17 cellular contexts compared by ENCODE assay signal in the genomic region with DNA sequence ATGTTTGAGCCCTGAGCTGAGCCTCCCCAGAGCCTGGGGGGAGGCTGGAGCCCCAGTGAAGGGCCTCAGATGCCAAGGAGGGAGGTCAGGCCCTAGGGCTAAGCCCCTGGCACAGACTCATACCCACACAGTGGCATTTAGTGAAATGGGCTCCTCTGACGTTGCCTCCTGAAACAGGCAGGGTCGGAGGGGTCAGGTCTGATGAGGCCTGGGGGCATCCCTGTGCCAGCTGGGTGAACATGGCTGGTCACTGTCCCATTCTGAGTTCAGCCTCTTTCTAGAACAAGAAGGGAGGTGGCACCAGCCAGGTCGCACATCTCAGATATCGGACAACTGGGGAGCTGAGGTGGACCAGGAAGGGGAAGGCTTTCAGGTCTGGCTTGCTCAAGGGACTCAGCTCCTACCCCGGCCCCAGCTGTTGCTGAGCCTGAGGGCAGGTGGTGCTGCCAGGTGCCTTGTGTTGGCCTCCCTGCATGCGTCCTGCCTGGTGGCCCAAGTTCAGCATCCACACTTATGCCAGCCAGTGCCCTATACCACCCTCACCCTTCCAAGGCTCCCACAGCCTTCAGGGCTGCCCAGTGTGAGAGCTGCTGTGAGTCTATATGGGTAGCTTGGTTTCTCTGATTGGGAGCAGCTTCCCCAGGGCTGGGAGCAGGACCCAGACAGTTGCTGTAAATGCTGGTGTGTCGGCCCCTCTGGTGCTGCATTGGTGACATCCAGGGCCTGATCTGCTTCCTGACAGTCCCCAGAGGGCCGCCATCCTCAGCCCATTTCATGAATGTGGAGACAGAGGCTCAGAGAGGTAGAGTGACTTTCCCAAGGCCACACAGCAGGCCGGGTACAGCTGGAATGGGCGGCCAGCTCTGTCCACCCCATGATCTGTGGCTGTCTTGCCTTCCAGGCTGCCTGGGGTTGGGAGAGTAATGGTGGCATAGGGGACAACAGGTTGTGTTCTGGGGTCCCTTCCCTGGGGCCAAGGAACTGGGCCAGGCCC. TPM values are rescaled to one million over a fixed set of nuclear protein-coding genes. Genes with fewer than 3 reads are reported as not detected.
DNase-seq lines count a peak whose midpoint lies in the region; ATAC-seq, FAIRE-seq and TF ChIP-seq lines count a peak whose summit lies in the region.
"Had no signal": no experiment of that assay in that cellular context is flagged by ENCODE, and none has a peak within 500 bp of the region (broad histone marks: within the 10 kb centered on the region; RNA-seq: fewer than 3 reads in every experiment).

No MANE protein-coding gene starts in this region.

- no peak for ATAC-seq in HG03521 (IDR thresholded peaks at IDR 0.05; ENCODE audit: unreplicated experiment)

- FAIRE-seq in H1 (lab: Jason Lieb, UNC) = no peak

- no peak overlapping the region for H3K23ac ChIP-seq in H1 (ENCODE audit: insufficient read length)

- peaks cover 0 to 3% (median under 1%) of the 10 kb centered on the region in 4 experiments; a peak in 3 of 7 replicates for H3K4me1 ChIP-seq in H1 (replicated peaks in 1 of 4; ENCODE audit: control insufficient read depth in 3 of 4, insufficient read depth in 4 of 4, low read length in 3 of 4)
- peaks cover 0 to 67% (median 58%) of the 10 kb centered on the region in 4 donors for H3K4me1 ChIP-seq in sigmoid colon
- H3K4me1 ChIP-seq: SJCRH30 had no signal

- H3K79me2 ChIP-seq in H1 (ENCODE audit: control insufficient read depth in 1 of 2, insufficient read depth in 2 of 2, low read length in 2 of 2) = no peaks in the 10 kb centered on the region

- POLR2A ChIA-PET in H1 (lab: Charles Lee; ENCODE audit: partially characterized antibody) = interaction anchor here (1.2 to 1.5 kb wide), 3 partner anchors 113 to 123 kb away, joined by 3 to 4 read pairs (median 4); no protein-coding TSS in a partner anchor

- H3K27ac Mint-ChIP-seq in HFFc6 = peak overlapping the region; percentile 55; the same call in 1 of the 2 replicates
- H3K27ac Mint-ChIP-seq: activated CD4-positive, alpha-beta T cell treated with anti-CD3 and anti-CD28 coated beads, Interleukin-2, amount 10 ng/mL, durations not matched to agents 7 days and 5 days; activated naive CD4-positive, alpha-beta T cell treated with anti-CD3 and anti-CD28 coated beads, Interleukin-2, amount 50 U/mL, for 24 hours; stimulated activated memory B cell treated with anti-CD40 and anti-IgM and Interleukin-4, amounts not matched to agents 10 μg/mL and 1 μg/mL and 100 μg/mL, for 72 hours had no signal

- no peak overlapping the region for H3K4ac ChIP-seq in H1 (replicated peaks; ENCODE audit: insufficient read length, low read depth, low read length)

- no peaks in the 10 kb centered on the region for H4K20me1 ChIP-seq in H1 (replicated peaks in 1 of 2; ENCODE audit: control insufficient read depth in 1 of 2, insufficient read depth in 2 of 2, low read length in 2 of 2)

- TF ChIP-seq CTCF in 22Rv1 (IDR thresholded peaks at IDR 0.05) (no peak), HFFc6 (IDR thresholded peaks at IDR 0.05) (no peak), H1 (IDR thresholded peaks at IDR 0.05; ENCODE audit: control extremely low read depth in 1 of 3, insufficient read depth in 1 of 3, low read depth in 1 of 3, low read length in 3 of 3) (no peak), sigmoid colon (IDR thresholded peaks at IDR 0.05) (no peak)

- intact Hi-C loops in sigmoid colon (cut with DNase I) = loop anchor here (2.0 to 10.0 kb wide), 2 partner anchors 123 to 443 kb away; a partner anchor contains a TSS

- no peak for DNase-seq in HFFc6
- DNase-seq in H1 (ENCODE audit: low read depth in 1 of 2, low spot score in 2 of 2) = no peak
- no peak for DNase-seq in sigmoid colon
- DNase-seq in ACHN = no peak
- DNase-seq in germinal center (ENCODE audit: low spot score) = no peak
- no peak for DNase-seq in SK-N-DZ (ENCODE audit: low spot score)
- DNase-seq: MG63, mucosa of descending colon, NCI-H226 had no signal

- no peak overlapping the region for H3K4me3 Mint-ChIP-seq in HFFc6
- H3K4me3 Mint-ChIP-seq: activated CD4-positive, alpha-beta T cell treated with anti-CD3 and anti-CD28 coated beads, Interleukin-2, amount 10 ng/mL, durations not matched to agents 7 days and 5 days; activated naive CD4-positive, alpha-beta T cell treated with anti-CD3 and anti-CD28 coated beads, Interleukin-2, amount 50 U/mL, for 24 hours; brain; stimulated activated memory B cell treated with anti-CD40 and anti-IgM and Interleukin-4, amounts not matched to agents 10 μg/mL and 1 μg/mL and 100 μg/mL, for 72 hours had no signal

- H3K9ac ChIP-seq in H1 (replicated peaks in 1 of 4; ENCODE audit: extremely low read depth in 1 of 4, low read depth in 3 of 4, low read length in 3 of 4) = no peak overlapping the region

- H3K23me2 ChIP-seq in H1 (ENCODE audit: low read depth, low read length) = no peaks in the 10 kb centered on the region

- no peak overlapping the region for H4K5ac ChIP-seq in H1 (ENCODE audit: insufficient read length, low read depth, low read length)

- peaks cover 6% of the 10 kb centered on the region; the same call in 1 of the 2 replicates for H3K9me3 Mint-ChIP-seq in HFFc6
- H3K9me3 Mint-ChIP-seq: activated CD4-positive, alpha-beta T cell treated with anti-CD3 and anti-CD28 coated beads, Interleukin-2, amount 10 ng/mL, durations not matched to agents 7 days and 5 days; activated naive CD4-positive, alpha-beta T cell treated with anti-CD3 and anti-CD28 coated beads, Interleukin-2, amount 50 U/mL, for 24 hours; brain; stimulated activated memory B cell treated with anti-CD40 and anti-IgM and Interleukin-4, amounts not matched to agents 10 μg/mL and 1 μg/mL and 100 μg/mL, for 72 hours had no signal

- peaks cover 0 to under 1% (median 0%) of the 10 kb centered on the region in 4 experiments; a peak in 2 of 7 replicates for H3K27me3 ChIP-seq in H1 (replicated peaks in 1 of 4; ENCODE audit: control insufficient read depth in 3 of 4, extremely low read depth in 1 of 4, insufficient read depth in 3 of 4, low read length in 3 of 4)
- no peaks in the 10 kb centered on the region for H3K27me3 ChIP-seq in sigmoid colon
- H3K27me3 ChIP-seq: MG63, SJCRH30 had no signal

- no peak overlapping the region for H3K4me2 ChIP-seq in H1 (ENCODE audit: insufficient read depth in 1 of 2, low read depth in 2 of 2, low read length in 2 of 2)

- peaks cover 61% of the 10 kb centered on the region for H3K27me3 Mint-ChIP-seq in HFFc6 (ENCODE audit: insufficient read depth)
- H3K27me3 Mint-ChIP-seq: activated CD4-positive, alpha-beta T cell treated with anti-CD3 and anti-CD28 coated beads, Interleukin-2, amount 10 ng/mL, durations not matched to agents 7 days and 5 days; activated naive CD4-positive, alpha-beta T cell treated with anti-CD3 and anti-CD28 coated beads, Interleukin-2, amount 50 U/mL, for 24 hours; brain had no signal

- in situ Hi-C loops in ACHN (cut with HindIII; ENCODE audit: low pct_ligation_motif_present, low pct_unique_long_range_greater_than_20kb, low sequenced_read_pairs) = no loop called here

- H3K56ac ChIP-seq in H1 (replicated peaks; ENCODE audit: insufficient read length, low read depth, low read length) = no peak overlapping the region

- peak overlapping the region; percentile 43; the same call in 1 of the 2 replicates for H2AK5ac ChIP-seq in H1 (ENCODE audit: low read depth, low read length)

- H4K8ac ChIP-seq in H1 (ENCODE audit: extremely low read depth, insufficient read depth, low read length) = peak overlapping the region; percentile 16; the same call in 1 of the 2 replicates

- H2BK12ac ChIP-seq in H1 (ENCODE audit: low read depth, low read length) = no peak overlapping the region

- CTCF ChIA-PET in H1 (lab: Charles Lee; ENCODE audit: partially characterized antibody) = interaction anchor here (0.6 to 10.9 kb wide), 38 partner anchors 11 to 540 kb away, joined by 3 to 147 read pairs (median 4); no protein-coding TSS in a partner anchor

- H4K91ac ChIP-seq in H1 (replicated peaks; ENCODE audit: insufficient read length, low read length) = no peak overlapping the region

- no peak overlapping the region for H2AFZ ChIP-seq in H1 (ENCODE audit: low read length)

- H2BK120ac ChIP-seq in H1 (replicated peaks; ENCODE audit: low read depth, low read length) = no peak overlapping the region

- H3K9me3 ChIP-seq in H1 (ENCODE audit: insufficient read depth in 2 of 2, low read depth in 1 of 2, low read length in 1 of 2) = no peaks in the 10 kb centered on the region
- no peaks in the 10 kb centered on the region for H3K9me3 ChIP-seq in sigmoid colon
- H3K9me3 ChIP-seq: MG63, mucosa of descending colon, SJCRH30 had no signal

- H3K36me3 ChIP-seq in H1 (ENCODE audit: control insufficient read depth in 2 of 4, insufficient read depth in 4 of 4, low read length in 3 of 4) (no peaks in the 10 kb centered on the region; a peak in 1 of 8 replicates), sigmoid colon (peaks cover 0 to 12% (median 4%) of the 10 kb centered on the region in 4 donors)

- peaks cover 27% of the 10 kb centered on the region for H3K4me1 Mint-ChIP-seq in HFFc6 (ENCODE audit: low read depth)
- H3K4me1 Mint-ChIP-seq: activated naive CD4-positive, alpha-beta T cell treated with anti-CD3 and anti-CD28 coated beads, Interleukin-2, amount 50 U/mL, for 24 hours had no signal

- H2BK15ac ChIP-seq in H1 (ENCODE audit: low read length) = no peak overlapping the region

- TF ChIP-seq RAD21 in H1 (IDR thresholded peaks at IDR 0.05 in 1 of 2, conservative IDR thresholded peaks at IDR 0.05 in 1 of 2; ENCODE audit: low read depth in 2 of 2, low read length in 2 of 2) = no peak

- peak overlapping the region; percentile 79 for H3K27ac ChIP-seq in 22Rv1
- no peak overlapping the region for H3K27ac ChIP-seq in H1 (ENCODE audit: low read depth, low read length)
- peak overlapping the region; percentile 75 to 92 (median 86) for H3K27ac ChIP-seq in sigmoid colon
- H3K27ac ChIP-seq: SJCRH30 had no signal

- WGBS in H1 (ENCODE audit: extremely low coverage in 1 of 2, insufficient coverage in 1 of 2, insufficient read length in 1 of 2, insufficient replicate concordance in 2 of 2, low coverage in 1 of 2, low lambda C conversion rate in 2 of 2, missing lambda C conversion rate in 1 of 2), 2 experiments = 81% methylated on average over 10 of the region's 10 CpGs; no CpG with 5 or more reads in 1 of the 2 experiments
- WGBS in sigmoid colon, 2 donors = 88 to 90% methylated on average over 10 of the region's 10 CpGs

- TF ChIP-seq POLR2A in H1 (IDR thresholded peaks at IDR 0.05; ENCODE audit: control extremely low read depth in 1 of 2, low read depth in 2 of 2, low read length in 2 of 2) (no peak), sigmoid colon (IDR thresholded peaks at IDR 0.05) (no peak)

- no peak overlapping the region for H3K14ac ChIP-seq in H1 (ENCODE audit: insufficient read length)

- no peaks in the 10 kb centered on the region for H3K79me1 ChIP-seq in H1 (ENCODE audit: low read depth, low read length)

- H3K36me3 Mint-ChIP-seq in HFFc6 (ENCODE audit: low read depth) = no peaks in the 10 kb centered on the region
- H3K36me3 Mint-ChIP-seq: activated naive CD4-positive, alpha-beta T cell treated with anti-CD3 and anti-CD28 coated beads, Interleukin-2, amount 50 U/mL, for 24 hours; brain; stimulated activated memory B cell treated with anti-CD40 and anti-IgM and Interleukin-4, amounts not matched to agents 10 μg/mL and 1 μg/mL and 100 μg/mL, for 72 hours had no signal

- no peak overlapping the region for H3K18ac ChIP-seq in H1 (ENCODE audit: extremely low read depth, low read length)

- no peak overlapping the region for H2BK20ac ChIP-seq in H1 (ENCODE audit: low read length)

- H2BK5ac ChIP-seq in H1 (ENCODE audit: low read depth, low read length) = no peak overlapping the region

- H3K4me3 ChIP-seq in H1 (ENCODE audit: extremely low read depth in 1 of 4, insufficient read depth in 2 of 4, low read depth in 3 of 4, low read length in 4 of 4) (no peak overlapping the region), sigmoid colon (no peak overlapping the region)
- H3K4me3 ChIP-seq: MG63, mucosa of descending colon, SJCRH30, smooth muscle cell had no signal

- TF ChIP-seq EP300 in H1 (IDR thresholded peaks at IDR 0.05; ENCODE audit: borderline replicate concordance in 1 of 2, low read depth in 2 of 2, low read length in 2 of 2) = no peak
- no peak for TF ChIP-seq EP300 in sigmoid colon (IDR thresholded peaks at IDR 0.05)

RNA-seq across cellular contexts. Expression of a gene that starts 32.8 kb away (rescaled TPM):
- 10 to 100 TPM; 14.1 to 16.0 (median 15.1) TPM for total RNA-seq in HFFc6 (2021; fragmentation: NEBNext Ultra II Directional; extraction: Animal tissue kit (Norgen Biotek cat#: 25700))
- total RNA-seq in H1 (2021; fragmentation: NEBNext Ultra II Directional; extraction: Animal tissue kit (Norgen Biotek cat#: 25700)) = 8.2 and 10.0 TPM in 2 replicates
- polyA plus RNA-seq in H1 (2011; rRNA removed) = 3.1 and 3.3 TPM in 2 replicates
- 3.6 TPM for polyA plus RNA-seq in H1 (2011; cell fraction: cytosol; rRNA removed)
- 9.9 TPM for polyA plus RNA-seq in H1 (2011; cell fraction: nucleus; rRNA removed)
- 3.8 to 4.8 TPM (median 4.5 TPM) in 4 replicates for polyA plus RNA-seq in H1 (2012, experiment 1 of 2)
- 3.1 TPM for polyA plus RNA-seq in H1 (2012, experiment 2 of 2)
- polyA plus RNA-seq in H1 (2013, experiment 1 of 2) = 3.9 TPM
- 3.4 TPM for polyA plus RNA-seq in H1 (2013, experiment 2 of 2)
- polyA minus RNA-seq in H1 (2011; rRNA and poly(A)+ RNA removed) = 6.5 and 7.4 TPM in 2 replicates
- 3.2 TPM for polyA minus RNA-seq in H1 (2011; cell fraction: cytosol; rRNA and poly(A)+ RNA removed)
- 14.7 TPM for polyA minus RNA-seq in H1 (2011; cell fraction: nucleus; rRNA and poly(A)+ RNA removed)
- total RNA-seq in sigmoid colon = 10 to 100 TPM; 16.6 to 21.4 (median 20.6) TPM
- 10 to 100 TPM in 2 of 3 donors, 1 to 10 TPM in 1; 7.8 to 22.7 (median 12.0) TPM for polyA plus RNA-seq in sigmoid colon
- polyA plus RNA-seq in SK-N-DZ (2014; cell fraction: cytosol; rRNA removed) = 4.2 and 4.8 TPM in 2 replicates
- 1.7 and 13.8 TPM in 2 replicates for polyA plus RNA-seq in SK-N-DZ (2014; cell fraction: nucleus; rRNA removed)
